In genomic region chr9:133726401-133727276, GRCh38 we compare ENCODE assay signal across 8 cellular contexts. TPM values are rescaled to one million over a fixed set of nuclear protein-coding genes. Genes with fewer than 3 reads are reported as not detected.
DNase-seq lines count a peak whose midpoint lies in the region; ATAC-seq, FAIRE-seq and TF ChIP-seq lines count a peak whose summit lies in the region.

No MANE protein-coding gene starts in this region.

- TF ChIP-seq RAD21 in liver (IDR thresholded peaks at IDR 0.05) = peak; percentile 67 to 80

- 71% methylated on average over 14 of the region's 14 CpGs for WGBS in liver

- no peaks in the 10 kb centered on the region for H3K4me1 ChIP-seq in liver (ENCODE audit: control insufficient read depth in 4 of 4, insufficient read depth in 4 of 4, low read length in 3 of 4)

- no peak overlapping the region for H3K9ac ChIP-seq in liver (ENCODE audit: low read depth in 1 of 2, low read length in 2 of 2)

- no peaks in the 10 kb centered on the region for H3K9me3 ChIP-seq in liver (ENCODE audit: control insufficient read depth in 4 of 4, low read length in 3 of 4)

- H3K36me3 ChIP-seq in GM06990 (ENCODE audit: control insufficient read depth, insufficient read depth, low read length) (no peaks in the 10 kb centered on the region), bronchial epithelial cell (ENCODE audit: control insufficient read depth, insufficient read depth, low read length) (no peaks in the 10 kb centered on the region), liver (ENCODE audit: control insufficient read depth in 4 of 4, insufficient read depth in 3 of 4, low read depth in 1 of 4, low read length in 3 of 4) (peaks cover 1 to 41% (median 15%) of the 10 kb centered on the region in 4 donors)

- H3K27ac ChIP-seq in VCaP (no peak overlapping the region), liver (ENCODE audit: low read depth in 1 of 2, low read length in 2 of 2) (no peak overlapping the region)

- H3K4me3 ChIP-seq in GM06990 (replicated peaks; ENCODE audit: low read depth, low read length) = no peak overlapping the region
- no peak overlapping the region for H3K4me3 ChIP-seq in bronchial epithelial cell (ENCODE audit: low read depth, low read length)
- no peak overlapping the region for H3K4me3 ChIP-seq in liver (ENCODE audit: low read depth in 1 of 3, low read length in 3 of 3)

- ATAC-seq in GM21367 (IDR thresholded peaks at IDR 0.05; ENCODE audit: unreplicated experiment) (no peak), HG03378 (IDR thresholded peaks at IDR 0.05; ENCODE audit: unreplicated experiment) (no peak)

- FAIRE-seq in bronchial epithelial cell (lab: Jason Lieb, UNC) = no peak

- TF ChIP-seq CTCF in GM06990 (IDR thresholded peaks at IDR 0.05; ENCODE audit: insufficient read depth, low read length, poor library complexity, severe bottlenecking) (peak; percentile 52), VCaP (conservative IDR thresholded peaks at IDR 0.05) (peak; percentile 84), bronchial epithelial cell (IDR thresholded peaks at IDR 0.05; ENCODE audit: insufficient read depth, low read length, severe bottlenecking) (peak; percentile 55), liver (IDR thresholded peaks at IDR 0.05; ENCODE audit: low read depth, low read length, missing input control) (peak; percentile 47)

- H3K27me3 ChIP-seq in GM06990 (replicated peaks; ENCODE audit: control insufficient read depth, insufficient read depth, low read length) (peaks cover 3% of the 10 kb centered on the region; the same call in 1 of the 2 replicates), bronchial epithelial cell (ENCODE audit: control insufficient read depth, insufficient read depth, low read length) (no peaks in the 10 kb centered on the region), liver (ENCODE audit: control insufficient read depth in 4 of 4, insufficient read depth in 4 of 4, low read length in 3 of 4) (no peaks in the 10 kb centered on the region)

- DNase-seq in GM06990 (ENCODE audit: extremely low read depth, insufficient read length) (no peak), NCI-H1694 treated with DMSO at 0.1 percent for 48 hours (lab: John Stamatoyannopoulos, UW) (peak; percentile 74), bronchial epithelial cell (ENCODE audit: low read depth) (peak; percentile 29)
- peak; percentile 43 for DNase-seq in stimulated activated CD8-positive, alpha-beta memory T cell treated with anti-CD3 and anti-CD28 coated beads, Interleukin-4, amount 100 ng/mL, for 24 hours (ENCODE audit: low read depth)

TF ChIP-seq in liver, 16 proteins besides CTCF, POLR2A, EP300 and RAD21:
- TF ChIP-seq NR2F2 (IDR thresholded peaks at IDR 0.05) (no peak), FOXA2 (IDR thresholded peaks at IDR 0.05) (no peak), YY1 (IDR thresholded peaks at IDR 0.05) (no peak), JUND (IDR thresholded peaks at IDR 0.05) (no peak), HNF4A (conservative IDR thresholded peaks at IDR 0.05) (no peak), SP1 (IDR thresholded peaks at IDR 0.05) (no peak), ATF3 (IDR thresholded peaks at IDR 0.05) (no peak), EGR1 (IDR thresholded peaks at IDR 0.05; ENCODE audit: low read depth in 2 of 2) (no peak), GABPA (IDR thresholded peaks at IDR 0.05 in 1 of 2, conservative IDR thresholded peaks at IDR 0.05 in 1 of 2) (no peak), TAF1 (conservative IDR thresholded peaks at IDR 0.05) (no peak), REST (IDR thresholded peaks at IDR 0.05) (no peak), RXRA (IDR thresholded peaks at IDR 0.05) (no peak), ZBTB33 (IDR thresholded peaks at IDR 0.05) (no peak), MAX (IDR thresholded peaks at IDR 0.05) (no peak), FOXA1 (IDR thresholded peaks at IDR 0.05) (no peak), HNF4G (IDR thresholded peaks at IDR 0.05) (no peak)

RNA-seq across cellular contexts. Expression of gene SARDH, which starts 11.5 kb away (rescaled TPM):
- total RNA-seq in bronchial epithelial cell (under 0.01 and 0.26 TPM in 2 replicates), liver (100 to 1,000 TPM in 1 of 2 donors, 10 to 100 TPM in 1; 53.7 to 291 TPM)
- polyA plus RNA-seq in liver = 10 to 100 TPM; 57.1 to 69.7 TPM

Comparison
In these comparisons a context has a peak if more than half of its experiments do, and no peak if none do; other contexts are left out.
1. RNA of gene SARDH, which starts 11.5 kb away (total RNA-seq): 53.7 to 291 TPM in liver; under 0.01 to 0.26 TPM in bronchial epithelial cell; every median in the first group is over 10 times any median in the second.
2. Peak in every context shown above with its lines, with median percentiles within 50 percentile points of each other: CTCF ChIP-seq.